1 cellular context compared by ENCODE assay signal in the genomic region with DNA sequence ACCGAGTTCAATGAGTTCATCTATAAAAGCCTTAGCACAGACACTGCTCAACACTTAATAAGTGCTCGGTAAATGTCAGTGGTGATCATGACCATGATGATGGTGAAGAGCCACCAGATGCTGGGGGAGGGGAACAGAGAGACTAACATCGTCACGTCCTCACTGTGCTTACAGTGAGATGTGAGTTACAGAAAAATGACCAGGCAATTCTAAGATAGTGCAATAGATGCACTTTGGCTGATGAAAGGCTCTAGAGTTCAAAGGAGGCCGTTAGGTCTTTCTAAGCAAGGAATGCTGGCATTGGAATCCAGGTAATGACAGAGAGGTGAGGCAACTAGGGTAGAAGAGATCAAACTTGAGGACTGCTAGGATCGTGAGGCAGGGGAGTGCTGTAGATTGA.
TF ChIP-seq lines count a peak whose summit lies in the region.

No MANE protein-coding gene starts in this region.

TF ChIP-seq in K562, 482 proteins besides CTCF, POLR2A, EP300 and RAD21 (continued from another document):
- TF ChIP-seq, protein P1, sequence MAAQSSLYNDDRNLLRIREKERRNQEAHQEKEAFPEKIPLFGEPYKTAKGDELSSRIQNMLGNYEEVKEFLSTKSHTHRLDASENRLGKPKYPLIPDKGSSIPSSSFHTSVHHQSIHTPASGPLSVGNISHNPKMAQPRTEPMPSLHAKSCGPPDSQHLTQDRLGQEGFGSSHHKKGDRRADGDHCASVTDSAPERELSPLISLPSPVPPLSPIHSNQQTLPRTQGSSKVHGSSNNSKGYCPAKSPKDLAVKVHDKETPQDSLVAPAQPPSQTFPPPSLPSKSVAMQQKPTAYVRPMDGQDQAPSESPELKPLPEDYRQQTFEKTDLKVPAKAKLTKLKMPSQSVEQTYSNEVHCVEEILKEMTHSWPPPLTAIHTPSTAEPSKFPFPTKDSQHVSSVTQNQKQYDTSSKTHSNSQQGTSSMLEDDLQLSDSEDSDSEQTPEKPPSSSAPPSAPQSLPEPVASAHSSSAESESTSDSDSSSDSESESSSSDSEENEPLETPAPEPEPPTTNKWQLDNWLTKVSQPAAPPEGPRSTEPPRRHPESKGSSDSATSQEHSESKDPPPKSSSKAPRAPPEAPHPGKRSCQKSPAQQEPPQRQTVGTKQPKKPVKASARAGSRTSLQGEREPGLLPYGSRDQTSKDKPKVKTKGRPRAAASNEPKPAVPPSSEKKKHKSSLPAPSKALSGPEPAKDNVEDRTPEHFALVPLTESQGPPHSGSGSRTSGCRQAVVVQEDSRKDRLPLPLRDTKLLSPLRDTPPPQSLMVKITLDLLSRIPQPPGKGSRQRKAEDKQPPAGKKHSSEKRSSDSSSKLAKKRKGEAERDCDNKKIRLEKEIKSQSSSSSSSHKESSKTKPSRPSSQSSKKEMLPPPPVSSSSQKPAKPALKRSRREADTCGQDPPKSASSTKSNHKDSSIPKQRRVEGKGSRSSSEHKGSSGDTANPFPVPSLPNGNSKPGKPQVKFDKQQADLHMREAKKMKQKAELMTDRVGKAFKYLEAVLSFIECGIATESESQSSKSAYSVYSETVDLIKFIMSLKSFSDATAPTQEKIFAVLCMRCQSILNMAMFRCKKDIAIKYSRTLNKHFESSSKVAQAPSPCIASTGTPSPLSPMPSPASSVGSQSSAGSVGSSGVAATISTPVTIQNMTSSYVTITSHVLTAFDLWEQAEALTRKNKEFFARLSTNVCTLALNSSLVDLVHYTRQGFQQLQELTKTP (IDR thresholded peaks at IDR 0.05; ENCODE audit: low read depth in 1 of 2, partially characterized antibody in 2 of 2) = no peak
- TF ChIP-seq ATF1 (CRISPR knock-in tag; IDR thresholded peaks at IDR 0.05) (no peak), ATF1 (tag; IDR thresholded peaks at IDR 0.05) (peak; percentile 51), MAFK (IDR thresholded peaks at IDR 0.05; ENCODE audit: low read length) (peak; percentile 74), ZNF507 (tag; conservative IDR thresholded peaks at IDR 0.05) (no peak), NELFE (IDR thresholded peaks at IDR 0.05; ENCODE audit: insufficient read depth, insufficient read length) (no peak), CBFA2T3 (IDR thresholded peaks at IDR 0.05) (no peak), PURB (CRISPR knock-in tag; IDR thresholded peaks at IDR 0.05; ENCODE audit: low read depth) (no peak), BRD9 (IDR thresholded peaks at IDR 0.05; ENCODE audit: low read depth, partially characterized antibody) (no peak), PHF20 (IDR thresholded peaks at IDR 0.05; ENCODE audit: partially characterized antibody) (no peak), L3MBTL2 (IDR thresholded peaks at IDR 0.05) (peak; percentile 23; the same call in 1 of the 2 replicates), SETDB1 (IDR thresholded peaks at IDR 0.05; ENCODE audit: low read length) (no peak), NR2C1 (IDR thresholded peaks at IDR 0.05) (no peak), NR2C1 (tag; IDR thresholded peaks at IDR 0.05) (no peak), SP2 (IDR thresholded peaks at IDR 0.05; ENCODE audit: extremely low read depth, low read depth, low read length, poor library complexity, severe bottlenecking) (no peak), PTBP1 (IDR thresholded peaks at IDR 0.05; ENCODE audit: low read depth, low read length) (no peak), TBL1XR1 (IDR thresholded peaks at IDR 0.05; ENCODE audit: low read length in 2 of 2) (0 out of 4 replicates have a peak, but pooled peaks of 1 of the 2 experiments have one; percentile 28), RCOR1 (IDR thresholded peaks at IDR 0.05; ENCODE audit: borderline replicate concordance in 1 of 2, low read depth in 2 of 2, low read length in 2 of 2) (peak in 1 of 2 experiments; percentile 52; a peak in 1 of 4 replicates), YBX1 (IDR thresholded peaks at IDR 0.05) (no peak)
- TF ChIP-seq, protein P2, sequence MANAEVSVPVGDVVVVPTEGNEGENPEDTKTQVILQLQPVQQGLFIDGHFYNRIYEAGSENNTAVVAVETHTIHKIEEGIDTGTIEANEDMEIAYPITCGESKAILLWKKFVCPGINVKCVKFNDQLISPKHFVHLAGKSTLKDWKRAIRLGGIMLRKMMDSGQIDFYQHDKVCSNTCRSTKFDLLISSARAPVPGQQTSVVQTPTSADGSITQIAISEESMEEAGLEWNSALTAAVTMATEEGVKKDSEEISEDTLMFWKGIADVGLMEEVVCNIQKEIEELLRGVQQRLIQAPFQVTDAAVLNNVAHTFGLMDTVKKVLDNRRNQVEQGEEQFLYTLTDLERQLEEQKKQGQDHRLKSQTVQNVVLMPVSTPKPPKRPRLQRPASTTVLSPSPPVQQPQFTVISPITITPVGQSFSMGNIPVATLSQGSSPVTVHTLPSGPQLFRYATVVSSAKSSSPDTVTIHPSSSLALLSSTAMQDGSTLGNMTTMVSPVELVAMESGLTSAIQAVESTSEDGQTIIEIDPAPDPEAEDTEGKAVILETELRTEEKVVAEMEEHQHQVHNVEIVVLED (CRISPR knock-in tag; IDR thresholded peaks at IDR 0.05) = no peak
- TF ChIP-seq, protein P3, sequence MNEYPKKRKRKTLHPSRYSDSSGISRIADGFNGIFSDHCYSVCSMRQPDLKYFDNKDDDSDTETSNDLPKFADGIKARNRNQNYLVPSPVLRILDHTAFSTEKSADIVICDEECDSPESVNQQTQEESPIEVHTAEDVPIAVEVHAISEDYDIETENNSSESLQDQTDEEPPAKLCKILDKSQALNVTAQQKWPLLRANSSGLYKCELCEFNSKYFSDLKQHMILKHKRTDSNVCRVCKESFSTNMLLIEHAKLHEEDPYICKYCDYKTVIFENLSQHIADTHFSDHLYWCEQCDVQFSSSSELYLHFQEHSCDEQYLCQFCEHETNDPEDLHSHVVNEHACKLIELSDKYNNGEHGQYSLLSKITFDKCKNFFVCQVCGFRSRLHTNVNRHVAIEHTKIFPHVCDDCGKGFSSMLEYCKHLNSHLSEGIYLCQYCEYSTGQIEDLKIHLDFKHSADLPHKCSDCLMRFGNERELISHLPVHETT (CRISPR knock-in tag; conservative IDR thresholded peaks at IDR 0.05 in 1 of 2, IDR thresholded peaks at IDR 0.05 in 1 of 2) = peak in 1 of 2 experiments; percentile 47; a peak in 1 of 4 replicates
